ENCODE assay signal across 31 cellular contexts in the genomic region with DNA sequence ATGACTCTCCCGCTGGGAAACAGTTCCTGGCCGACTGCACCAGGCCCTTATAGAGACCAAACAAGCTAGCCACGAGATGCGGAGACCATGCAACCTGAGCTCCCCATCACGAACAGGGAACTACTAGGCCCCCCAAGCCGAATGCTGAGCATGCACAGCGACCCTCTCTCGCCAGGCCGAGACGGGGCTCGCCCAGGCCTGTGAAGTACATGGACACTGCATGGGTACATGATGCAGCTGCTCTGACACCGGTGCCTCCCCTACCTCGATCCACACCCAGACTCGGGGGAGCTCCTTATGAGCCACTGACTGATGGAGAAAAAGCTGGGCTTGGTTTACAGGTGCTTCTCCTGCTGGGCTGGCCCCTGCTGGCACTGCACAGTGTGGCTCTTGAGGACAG.
"Had no signal": no experiment of that assay in that cellular context is flagged by ENCODE, and none has a peak within 500 bp of the region (broad histone marks: within the 10 kb centered on the region; RNA-seq: fewer than 3 reads in every experiment).

No MANE protein-coding gene starts in this region.

- DNase-seq: activated CD4-positive, alpha-beta T cell treated with anti-CD3 and anti-CD28 coated beads for 1 hour; activated CD4-positive, alpha-beta T cell treated with anti-CD3 and anti-CD28 coated beads, Interleukin-2, amount 50 U/mL, for 1 hour; activated CD8-positive, alpha-beta memory T cell treated with anti-CD3 and anti-CD28 coated beads, Interleukin-2, amount 10 ng/mL, durations not matched to agents 7 days and 5 days; activated CD8-positive, alpha-beta T cell treated with anti-CD3 and anti-CD28 coated beads for 36 hours; activated naive CD4-positive, alpha-beta T cell treated with anti-CD3 and anti-CD28 coated beads for 36 hours; activated naive CD8-positive, alpha-beta T cell treated with anti-CD3 and anti-CD28 coated beads for 36 hours; activated T-cell treated with anti-CD3 and anti-CD28 coated beads for 4 hours; activated T-cell treated with anti-CD3 and anti-CD28 coated beads, Interleukin-2, amount 50 U/mL, for 72 hours; adrenal gland; body of pancreas; cerebellar nuclear complex; colonic mucosa; effector memory CD8-positive, alpha-beta T cell; erythroblast; foreskin fibroblast; head of caudate nucleus; hippocampal formation; immature natural killer cell; lower lobe of right lung; mucosa of descending colon; ovary; sigmoid colon; small intestine; stimulated activated CD4-positive, alpha-beta T cell treated with anti-CD3 and anti-CD28 coated beads, Interleukin-4, amount 100 ng/mL, for 4 hours; stimulated activated CD8-positive, alpha-beta memory T cell treated with anti-CD3 and anti-CD28 coated beads, Interleukin-4, amount 100 ng/mL, for 48 hours; stimulated activated naive CD4-positive, alpha-beta T cell; T-helper 2 cell had no signal

- H3K4me1 ChIP-seq: adrenal gland, body of pancreas, colonic mucosa, lower lobe of right lung, tibial nerve had no signal

- H3K36me3 ChIP-seq: adrenal gland, colonic mucosa, ovary had no signal

- H3K4me3 ChIP-seq: adrenal gland, body of pancreas, cardiac muscle cell, colonic mucosa, lower lobe of right lung, mucosa of descending colon, ovary, sigmoid colon, tibial nerve had no signal

- ATAC-seq: activated CD8-positive, alpha-beta memory T cell treated with anti-CD3 and anti-CD28 coated beads, Interleukin-2, amount 10 ng/mL, durations not matched to agents 7 days and 5 days; activated CD8-positive, alpha-beta T cell treated with anti-CD3 and anti-CD28 coated beads for 36 hours; activated T-cell treated with anti-CD3 and anti-CD28 coated beads, Interleukin-2, amount 50 U/mL, for 72 hours; body of pancreas; effector memory CD8-positive, alpha-beta T cell had no signal

- H3K9me3 Mint-ChIP-seq: activated CD8-positive, alpha-beta T cell treated with anti-CD3 and anti-CD28 coated beads for 36 hours; activated naive CD4-positive, alpha-beta T cell treated with anti-CD3 and anti-CD28 coated beads for 36 hours; activated naive CD8-positive, alpha-beta T cell treated with anti-CD3 and anti-CD28 coated beads for 36 hours; activated T-cell treated with anti-CD3 and anti-CD28 coated beads, Interleukin-2, amount 50 U/mL, for 72 hours; effector memory CD8-positive, alpha-beta T cell; immature natural killer cell; natural killer cell treated with Interleukin-12 subunit alpha and Interleukin-12 subunit beta and Interleukin-15 and Interleukin-18, amount 100 ng/mL, for 72 hours had no signal

- H3K4me1 Mint-ChIP-seq: activated CD8-positive, alpha-beta memory T cell treated with anti-CD3 and anti-CD28 coated beads, Interleukin-2, amount 10 ng/mL, durations not matched to agents 7 days and 5 days had no signal

- H3K9me3 ChIP-seq: adrenal gland, body of pancreas, colonic mucosa, lower lobe of right lung, mucosa of descending colon, ovary, sigmoid colon, tibial nerve had no signal

- H3K27ac Mint-ChIP-seq: activated CD8-positive, alpha-beta memory T cell treated with anti-CD3 and anti-CD28 coated beads, Interleukin-2, amount 10 ng/mL, durations not matched to agents 7 days and 5 days; activated CD8-positive, alpha-beta T cell treated with anti-CD3 and anti-CD28 coated beads for 36 hours; activated naive CD4-positive, alpha-beta T cell treated with anti-CD3 and anti-CD28 coated beads for 36 hours; activated naive CD8-positive, alpha-beta T cell treated with anti-CD3 and anti-CD28 coated beads for 36 hours; activated T-cell treated with anti-CD3 and anti-CD28 coated beads, Interleukin-2, amount 50 U/mL, for 72 hours; effector memory CD8-positive, alpha-beta T cell; progenitor cell of endocrine pancreas had no signal

- H3K36me3 Mint-ChIP-seq: activated CD8-positive, alpha-beta memory T cell treated with anti-CD3 and anti-CD28 coated beads, Interleukin-2, amount 10 ng/mL, durations not matched to agents 7 days and 5 days had no signal

- H3K27me3 Mint-ChIP-seq: activated CD8-positive, alpha-beta memory T cell treated with anti-CD3 and anti-CD28 coated beads, Interleukin-2, amount 10 ng/mL, durations not matched to agents 7 days and 5 days; activated CD8-positive, alpha-beta T cell treated with anti-CD3 and anti-CD28 coated beads for 36 hours; activated naive CD8-positive, alpha-beta T cell treated with anti-CD3 and anti-CD28 coated beads for 36 hours; effector memory CD8-positive, alpha-beta T cell; natural killer cell treated with Interleukin-12 subunit alpha and Interleukin-12 subunit beta and Interleukin-15 and Interleukin-18, amount 100 ng/mL, for 72 hours; progenitor cell of endocrine pancreas had no signal

- H3K4me3 Mint-ChIP-seq: activated CD8-positive, alpha-beta memory T cell treated with anti-CD3 and anti-CD28 coated beads, Interleukin-2, amount 10 ng/mL, durations not matched to agents 7 days and 5 days; activated CD8-positive, alpha-beta T cell treated with anti-CD3 and anti-CD28 coated beads for 36 hours; activated naive CD4-positive, alpha-beta T cell treated with anti-CD3 and anti-CD28 coated beads for 36 hours; activated naive CD8-positive, alpha-beta T cell treated with anti-CD3 and anti-CD28 coated beads for 36 hours; activated T-cell treated with anti-CD3 and anti-CD28 coated beads, Interleukin-2, amount 50 U/mL, for 72 hours; effector memory CD8-positive, alpha-beta T cell; natural killer cell treated with Interleukin-12 subunit alpha and Interleukin-12 subunit beta and Interleukin-15 and Interleukin-18, amount 100 ng/mL, for 72 hours had no signal

- H3K27ac ChIP-seq: adrenal gland, body of pancreas, cardiac muscle cell, colonic mucosa, lower lobe of right lung, ovary, tibial nerve had no signal

- H3K27me3 ChIP-seq: adrenal gland, body of pancreas, cardiac muscle cell, colonic mucosa, ovary, sigmoid colon, tibial nerve had no signal
